In the genomic region with DNA sequence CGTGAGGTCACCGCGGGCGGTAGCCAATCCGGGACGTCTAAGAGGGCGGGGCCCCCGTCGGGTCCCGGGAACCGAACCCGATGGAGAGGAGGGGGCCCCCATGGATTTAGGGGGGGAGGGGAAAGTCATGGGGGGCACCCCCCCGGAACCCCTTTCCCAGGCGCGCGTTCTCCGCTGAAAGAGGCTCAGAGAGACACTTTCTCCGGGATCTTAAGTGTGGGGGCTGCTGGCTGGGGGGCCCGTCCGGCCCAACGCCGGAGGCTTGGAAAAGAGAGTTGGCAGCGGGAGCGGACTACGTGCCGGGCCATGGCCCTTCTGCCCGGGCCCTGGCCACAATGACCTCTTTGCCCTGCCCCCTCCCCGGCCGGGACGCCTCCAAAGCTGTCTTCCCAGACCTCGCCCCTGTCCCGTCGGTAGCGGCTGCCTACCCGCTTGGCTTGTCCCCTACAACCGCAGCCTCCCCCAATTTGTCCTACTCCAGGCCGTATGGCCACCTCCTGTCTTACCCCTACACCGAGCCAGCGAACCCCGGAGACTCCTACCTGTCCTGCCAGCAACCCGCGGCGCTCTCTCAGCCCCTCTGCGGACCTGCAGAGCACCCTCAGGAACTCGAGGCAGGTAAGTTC, we compare ENCODE assay signal across 9 cellular contexts. TPM values are rescaled to one million over a fixed set of nuclear protein-coding genes. Genes with fewer than 3 reads are reported as not detected.
DNase-seq lines count a peak whose midpoint lies in the region; ATAC-seq and TF ChIP-seq lines count a peak whose summit lies in the region.
"Had no signal": no experiment of that assay in that cellular context is flagged by ENCODE, and none has a peak within 500 bp of the region (broad histone marks: within the 10 kb centered on the region; RNA-seq: fewer than 3 reads in every experiment).

TSS of gene DLX4 (plus strand) at position 57 of the 626 bp plus-strand sequence. CDS start at position 336, 279 bp downstream.

- CTCF ChIA-PET in CD4-positive, alpha-beta memory T cell (lab: Charles Lee; ENCODE audit: partially characterized antibody): interaction anchor here (2.9 kb wide), 1 partner anchor 28 kb away, joined by 11 read pairs; no protein-coding TSS in a partner anchor

- TF ChIP-seq CTCF in ascending aorta (IDR thresholded peaks at IDR 0.05): no peak
- no peak for TF ChIP-seq CTCF in lower lobe of right lung (IDR thresholded peaks at IDR 0.05)

- peak within 1 kb of the TSS; percentile 45; the same call in 1 of the 2 replicates for H3K9ac ChIP-seq in HUES48 (ENCODE audit: low read depth, low read length)

- no peaks in the 10 kb centered on the region for H3K36me3 ChIP-seq in CD4-positive, alpha-beta memory T cell (ENCODE audit: insufficient read depth, low read length)
- H3K36me3 ChIP-seq in HUES48 (ENCODE audit: control insufficient read depth, insufficient read depth, low read length) (no peaks in the 10 kb centered on the region), ascending aorta (no peaks in the 10 kb centered on the region), lower lobe of right lung (no peaks in the 10 kb centered on the region)

- H3K4me3 Mint-ChIP-seq in CD4-positive, alpha-beta memory T cell: peak within 1 kb of the TSS; percentile 86 to 95 (median 90)

- peak within 1 kb of the TSS; percentile 22 to 67 for H3K4me3 ChIP-seq in CD4-positive, alpha-beta memory T cell (ENCODE audit: low read length in 2 of 2)
- H3K4me3 ChIP-seq in HUES48 (ENCODE audit: low read depth, low read length) (peak within 1 kb of the TSS; percentile 88), ascending aorta (peak within 1 kb of the TSS; percentile 50 to 52), lower lobe of right lung (peak within 1 kb of the TSS; percentile 66)

- peaks cover 71% of the 10 kb centered on the region for H3K27me3 ChIP-seq in CD4-positive, alpha-beta memory T cell (ENCODE audit: insufficient read depth, low read length)
- H3K27me3 ChIP-seq in HUES48 (ENCODE audit: control insufficient read depth, insufficient read depth, low read length) (peaks cover 100% of the 10 kb centered on the region), ascending aorta (peaks cover 42% of the 10 kb centered on the region), lower lobe of right lung (ENCODE audit: low read depth) (peaks cover 95% of the 10 kb centered on the region)

- intact Hi-C loops in CD4-positive, alpha-beta memory T cell (cut with micrococcal nuclease): no loop called here
- intact Hi-C loops in ascending aorta (cut with DNase I): no loop called here
- intact Hi-C loops in lower lobe of right lung (cut with DNase I): no loop called here

- peak within 1 kb of the TSS in 5 of 7 donors; percentile 72 to 89 (median 75) for H3K27ac Mint-ChIP-seq in CD4-positive, alpha-beta memory T cell

- peak in 1 of 5 donors; percentile 49 for DNase-seq in CD4-positive, alpha-beta memory T cell
- DNase-seq in ascending aorta (ENCODE audit: low spot score in 2 of 2): no peak
- no peak for DNase-seq in lower lobe of right lung
- no peak for DNase-seq in SKM-1 treated with dmso at 0.1 percent for 144 hours (lab: John Stamatoyannopoulos, UW; ENCODE audit: unreplicated experiment)
- DNase-seq in NCI-H524 treated with DMSO at 0.1 percent for 48 hours (lab: John Stamatoyannopoulos, UW): no peak

- POLR2A ChIA-PET in CD4-positive, alpha-beta memory T cell (lab: Charles Lee; ENCODE audit: partially characterized antibody): interaction anchor here (2.2 kb wide), 1 partner anchor 29 kb away, joined by 6 read pairs; no protein-coding TSS in a partner anchor

- peaks cover 61 to 69% of the 10 kb centered on the region in 2 donors for H3K27me3 Mint-ChIP-seq in CD4-positive, alpha-beta memory T cell

- H3K36me3 Mint-ChIP-seq in CD4-positive, alpha-beta memory T cell: peaks cover 2 to 5% of the 10 kb centered on the region in 2 donors

- H3K4me1 ChIP-seq in CD4-positive, alpha-beta memory T cell (ENCODE audit: insufficient read depth, low read length): peaks cover 52% of the 10 kb centered on the region
- H3K4me1 ChIP-seq in HUES48 (ENCODE audit: control insufficient read depth, insufficient read depth, low read length) (peaks cover 31% of the 10 kb centered on the region), ascending aorta (peaks cover 11 to 38% of the 10 kb centered on the region in 2 donors), lower lobe of right lung (peaks cover 42% of the 10 kb centered on the region)

- ATAC-seq in lower lobe of right lung: peak in 1 of 2 donors; percentile 11
- no peak for ATAC-seq in GM21367 (IDR thresholded peaks at IDR 0.05; ENCODE audit: unreplicated experiment)
- no peak for ATAC-seq in GM21717 (IDR thresholded peaks at IDR 0.05; ENCODE audit: unreplicated experiment)

- H3K9me3 ChIP-seq in CD4-positive, alpha-beta memory T cell (ENCODE audit: control insufficient read depth in 1 of 2, low read length in 2 of 2): no peaks in the 10 kb centered on the region
- H3K9me3 ChIP-seq in HUES48 (ENCODE audit: control insufficient read depth, insufficient read depth, low read length) (no peaks in the 10 kb centered on the region; the same call in 1 of the 2 replicates), ascending aorta (no peaks in the 10 kb centered on the region), lower lobe of right lung (no peaks in the 10 kb centered on the region)

- H3K27ac ChIP-seq in CD4-positive, alpha-beta memory T cell (ENCODE audit: low read depth, low read length): no peak within 1 kb of the TSS
- H3K27ac ChIP-seq in HUES48 (ENCODE audit: low read depth, low read length) (peak within 1 kb of the TSS; percentile 70), ascending aorta (no peak within 1 kb of the TSS), lower lobe of right lung (peak within 1 kb of the TSS; percentile 53)

- H3K9me3 Mint-ChIP-seq in CD4-positive, alpha-beta memory T cell: peaks cover 0 to 9% (median 3%) of the 10 kb centered on the region in 8 donors

- peaks cover 23 to 63% (median 43%) of the 10 kb centered on the region in 4 donors for H3K4me1 Mint-ChIP-seq in CD4-positive, alpha-beta memory T cell

RNA-seq across cellular contexts. Expression of gene DLX4, which starts in this region (rescaled TPM):
- 1 to 10 TPM in 1 of 2 experiments, under 1 TPM in 1; 0.70 to 1.2 TPM for total RNA-seq in CD4-positive, alpha-beta memory T cell
- polyA plus RNA-seq in CD4-positive, alpha-beta memory T cell: under 1 TPM; 0.22 to 0.33 TPM
- total RNA-seq in ascending aorta: not detected
- 3.0 TPM for total RNA-seq in lower lobe of right lung
- total RNA-seq: myocyte had no signal

Comparison
In these comparisons a context has a peak if more than half of its experiments do, and no peak if none do; other contexts are left out.
1. H3K27ac ChIP-seq: peak in HUES48 (single experiment) and lower lobe of right lung (single experiment); none in CD4-positive, alpha-beta memory T cell (single experiment) and ascending aorta (0 of 2).
2. Peak in every context shown above with its lines, with median percentiles within 50 percentile points of each other: H3K4me3 ChIP-seq.